In genomic region chr2:60885683-60886082, GRCh38 we compare ENCODE assay signal across 10 cellular contexts. TPM values are rescaled to one million over a fixed set of nuclear protein-coding genes. Genes with fewer than 3 reads are reported as not detected.
DNase-seq lines count a peak whose midpoint lies in the region; ATAC-seq, FAIRE-seq and TF ChIP-seq lines count a peak whose summit lies in the region.
"Had no signal": no experiment of that assay in that cellular context is flagged by ENCODE, and none has a peak within 500 bp of the region (broad histone marks: within the 10 kb centered on the region; RNA-seq: fewer than 3 reads in every experiment).

No MANE protein-coding gene starts in this region.

- no peak for DNase-seq in CD14-positive monocyte (ENCODE audit: low spot score)
- DNase-seq in H54 (ENCODE audit: insufficient read length, low spot score) = no peak
- DNase-seq in naive thymus-derived CD4-positive, alpha-beta T cell = no peak
- no peak for DNase-seq in NCI-H510A (lab: John Stamatoyannopoulos, UW)

- peaks cover 41% of the 10 kb centered on the region for H3K4me1 Mint-ChIP-seq in CD14-positive monocyte
- H3K4me1 Mint-ChIP-seq in activated T-helper 17 cell treated with anti-CD3 and anti-CD28 coated beads, Interleukin-2, amount 50 U/mL, for 72 hours = peaks cover 38% of the 10 kb centered on the region
- H3K4me1 Mint-ChIP-seq in naive thymus-derived CD4-positive, alpha-beta T cell = peaks cover 39 to 70% (median 64%) of the 10 kb centered on the region in 7 donors

- TF ChIP-seq CTCF in CD14-positive monocyte (IDR thresholded peaks at IDR 0.05) = no peak

- POLR2A ChIA-PET in naive thymus-derived CD4-positive, alpha-beta T cell (lab: Charles Lee) = interaction anchor here (1.2 kb wide), 1 partner anchor 130 kb away, joined by 3 read pairs; the partner anchor contains the start of gene PAPOLG

- peaks cover 0 to 1% (median 0%) of the 10 kb centered on the region in 3 donors for H3K27me3 Mint-ChIP-seq in CD14-positive monocyte (ENCODE audit: low read depth in 3 of 3)
- H3K27me3 Mint-ChIP-seq in activated T-helper 17 cell treated with anti-CD3 and anti-CD28 coated beads, Interleukin-2, amount 50 U/mL, for 72 hours = no peaks in the 10 kb centered on the region
- no peaks in the 10 kb centered on the region for H3K27me3 Mint-ChIP-seq in naive thymus-derived CD4-positive, alpha-beta T cell

- H3K27ac ChIP-seq in naive thymus-derived CD4-positive, alpha-beta T cell (ENCODE audit: low read depth, low read length) = peak overlapping the region; percentile 14
- H3K27ac ChIP-seq: KMS-11 had no signal

- H3K36me3 Mint-ChIP-seq in CD14-positive monocyte = peaks cover 19 to 26% of the 10 kb centered on the region in 2 donors
- peaks cover 90% of the 10 kb centered on the region for H3K36me3 Mint-ChIP-seq in activated T-helper 17 cell treated with anti-CD3 and anti-CD28 coated beads, Interleukin-2, amount 50 U/mL, for 72 hours (ENCODE audit: low read depth)
- H3K36me3 Mint-ChIP-seq in naive thymus-derived CD4-positive, alpha-beta T cell = peaks cover 0 to 17% (median 4%) of the 10 kb centered on the region in 5 donors

- FAIRE-seq in H54 (lab: Jason Lieb, UNC) = peak; percentile 6
- FAIRE-seq: colon had no signal

- H3K4me3 ChIP-seq in naive thymus-derived CD4-positive, alpha-beta T cell (ENCODE audit: low read length) = no peak overlapping the region

- intact Hi-C loops in CD14-positive monocyte (cut with micrococcal nuclease) = loop anchor here (5.0 to 10.0 kb wide), 2 partner anchors 88 to 109 kb away; no protein-coding TSS in a partner anchor
- intact Hi-C loops in naive thymus-derived CD4-positive, alpha-beta T cell (cut with micrococcal nuclease) = loop anchor here (2.0 to 5.0 kb wide), 2 partner anchors 13 to 82 kb away; no protein-coding TSS in a partner anchor

- no peak for TF ChIP-seq POLR2A in H54 (IDR thresholded peaks at IDR 0.05; ENCODE audit: low read depth, low read length)

- peaks cover 0 to 9% (median 0%) of the 10 kb centered on the region in 3 experiments for H3K36me3 ChIP-seq in naive thymus-derived CD4-positive, alpha-beta T cell (ENCODE audit: control insufficient read depth in 2 of 3, insufficient read depth in 3 of 3, low read length in 3 of 3)

- CTCF ChIA-PET in naive thymus-derived CD4-positive, alpha-beta T cell (lab: Charles Lee) = no interaction called here

- H3K27me3 ChIP-seq in naive thymus-derived CD4-positive, alpha-beta T cell (ENCODE audit: control insufficient read depth in 2 of 2, insufficient read depth in 2 of 2, low read length in 2 of 2) = no peaks in the 10 kb centered on the region

- H3K27ac Mint-ChIP-seq in CD14-positive monocyte = peak overlapping the region in 6 of 7 donors; percentile 70 to 92 (median 78)
- H3K27ac Mint-ChIP-seq in activated T-helper 17 cell treated with anti-CD3 and anti-CD28 coated beads, Interleukin-2, amount 50 U/mL, for 72 hours = peak overlapping the region; percentile 89
- peak overlapping the region in 7 of 9 donors; percentile 5 to 78 (median 41) for H3K27ac Mint-ChIP-seq in naive thymus-derived CD4-positive, alpha-beta T cell

- H3K4me3 Mint-ChIP-seq in CD14-positive monocyte = peak overlapping the region; percentile 58 to 79
- peak overlapping the region; percentile 91 for H3K4me3 Mint-ChIP-seq in activated T-helper 17 cell treated with anti-CD3 and anti-CD28 coated beads, Interleukin-2, amount 50 U/mL, for 72 hours
- peak overlapping the region in 9 of 10 donors; percentile 44 to 85 (median 66) for H3K4me3 Mint-ChIP-seq in naive thymus-derived CD4-positive, alpha-beta T cell

- ATAC-seq in activated T-helper 17 cell treated with anti-CD3 and anti-CD28 coated beads, Interleukin-2, amount 50 U/mL, for 72 hours (replicated peaks) = no peak
- no peak for ATAC-seq in naive thymus-derived CD4-positive, alpha-beta T cell
- ATAC-seq in activated CD4-positive, CD25-positive, alpha-beta regulatory T cell treated with anti-CD3 and anti-CD28 coated beads, Interleukin-2, amount 50 U/mL, for 24 hours = no peak
- ATAC-seq in GM18873 (IDR thresholded peaks at IDR 0.05; ENCODE audit: low FRiP score, unreplicated experiment) (no peak), HG02588 (IDR thresholded peaks at IDR 0.05; ENCODE audit: unreplicated experiment) (no peak)

- peaks cover 8 to 34% of the 10 kb centered on the region in 2 donors for H3K4me1 ChIP-seq in naive thymus-derived CD4-positive, alpha-beta T cell (ENCODE audit: control insufficient read depth in 2 of 2, insufficient read depth in 2 of 2, low read length in 2 of 2)

- H3K9me3 Mint-ChIP-seq in CD14-positive monocyte = no peaks in the 10 kb centered on the region
- peaks cover 4% of the 10 kb centered on the region for H3K9me3 Mint-ChIP-seq in activated T-helper 17 cell treated with anti-CD3 and anti-CD28 coated beads, Interleukin-2, amount 50 U/mL, for 72 hours
- peaks cover 0 to 4% (median 0%) of the 10 kb centered on the region in 11 donors for H3K9me3 Mint-ChIP-seq in naive thymus-derived CD4-positive, alpha-beta T cell

- no peaks in the 10 kb centered on the region for H3K9me3 ChIP-seq in naive thymus-derived CD4-positive, alpha-beta T cell (ENCODE audit: control insufficient read depth in 2 of 3, low read length in 3 of 3)

RNA-seq across cellular contexts. Expression of gene REL, which starts 4.3 kb away (rescaled TPM):
- 10 to 100 TPM; 18.3 to 34.3 TPM for polyA plus RNA-seq in CD14-positive monocyte
- total RNA-seq in activated T-helper 17 cell treated with anti-CD3 and anti-CD28 coated beads, Interleukin-2, amount 50 U/mL, for 72 hours = 10 to 100 TPM; 13.9 to 60.1 TPM
- total RNA-seq in naive thymus-derived CD4-positive, alpha-beta T cell = 10 to 100 TPM; 18.9 to 78.8 (median 26.4) TPM
- 10 to 100 TPM; 10.9 to 12.0 TPM for polyA plus RNA-seq in naive thymus-derived CD4-positive, alpha-beta T cell
